1 cellular context compared by ENCODE assay signal in genomic region chrX:2477313-2477712, GRCh38.
TF ChIP-seq lines count a peak whose summit lies in the region.
"Not testable (repeated sequence)": the region's sequence is repeated elsewhere in the genome, so short reads cannot be mapped to it uniquely, and the experiment has no call there.

No MANE protein-coding gene starts in this region.

TF ChIP-seq in HepG2, 621 proteins besides CTCF, POLR2A, EP300 and RAD21:
- peak; percentile 37; the same call in 1 of the 2 replicates for TF ChIP-seq MAX (IDR thresholded peaks at IDR 0.05)
- peak; percentile 91 for TF ChIP-seq FOSL2 (CRISPR knock-in tag; IDR thresholded peaks at IDR 0.05)
- peak; percentile 46; the same call in 1 of the 2 replicates for TF ChIP-seq SAP130 (CRISPR knock-in tag; IDR thresholded peaks at IDR 0.05; ENCODE audit: low read depth)
- 0 out of 2 replicates have a peak, but pooled peaks have one; percentile 36 for TF ChIP-seq ARID5B (CRISPR knock-in tag; IDR thresholded peaks at IDR 0.05)
- TF ChIP-seq ZBTB33 (CRISPR knock-in tag; IDR thresholded peaks at IDR 0.05) = 0 out of 2 replicates have a peak, but pooled peaks have one; percentile 9
- peak; percentile 47 for TF ChIP-seq HNF4A (CRISPR knock-in tag; IDR thresholded peaks at IDR 0.05)
- TF ChIP-seq FOXP1 (IDR thresholded peaks at IDR 0.05); HNF4G (CRISPR knock-in tag; IDR thresholded peaks at IDR 0.05; ENCODE audit: borderline replicate concordance, low read depth): not testable (repeated sequence)
- TF ChIP-seq FOXP1 (CRISPR knock-in tag; IDR thresholded peaks at IDR 0.05) = 0 out of 2 replicates have a peak, but pooled peaks have one; percentile 21
- TF ChIP-seq ZEB1 (IDR thresholded peaks at IDR 0.05; ENCODE audit: insufficient replicate concordance, low read depth) = peak; percentile 82
- TF ChIP-seq GATAD2A (CRISPR knock-in tag; IDR thresholded peaks at IDR 0.05) = 0 out of 2 replicates have a peak, but pooled peaks have one; percentile 21
- peak; percentile 44; the same call in 1 of the 2 replicates for TF ChIP-seq TFAP4 (IDR thresholded peaks at IDR 0.05; ENCODE audit: borderline replicate concordance, low read depth)
- peak; percentile 64; the same call in 1 of the 2 replicates for TF ChIP-seq JUNB (CRISPR knock-in tag; IDR thresholded peaks at IDR 0.05; ENCODE audit: borderline replicate concordance)
- peak; percentile 46; the same call in 1 of the 2 replicates for TF ChIP-seq FOXA3 (CRISPR knock-in tag; IDR thresholded peaks at IDR 0.05)
- TF ChIP-seq ZNF331 (CRISPR knock-in tag; IDR thresholded peaks at IDR 0.05) = 0 out of 2 replicates have a peak, but pooled peaks have one; percentile 14
- 0 out of 2 replicates have a peak, but pooled peaks have one; percentile 64 for TF ChIP-seq ATF3 (CRISPR knock-in tag; IDR thresholded peaks at IDR 0.05)
- TF ChIP-seq HNF4G (IDR thresholded peaks at IDR 0.05; ENCODE audit: borderline replicate concordance, low read depth, low read length) = peak; percentile 5; the same call in 1 of the 2 replicates
